ENCODE assay signal across 10 cellular contexts in genomic region chr20:36975085-36975829, GRCh38.
DNase-seq lines count a peak whose midpoint lies in the region; ATAC-seq and FAIRE-seq lines count a peak whose summit lies in the region.
"Had no signal": no experiment of that assay in that cellular context is flagged by ENCODE, and none has a peak within 500 bp of the region (broad histone marks: within the 10 kb centered on the region; RNA-seq: fewer than 3 reads in every experiment).

No MANE protein-coding gene starts in this region.

- FAIRE-seq in GM19239 (lab: Jason Lieb, UNC) = no peak
- FAIRE-seq: bronchial epithelial cell had no signal

- no peak for ATAC-seq in HG02973 (IDR thresholded peaks at IDR 0.05; ENCODE audit: unreplicated experiment)

- DNase-seq in GM19239 (ENCODE audit: insufficient read length, low spot score) = peak; percentile 22
- DNase-seq in T-helper 22 cell (ENCODE audit: low read depth) = peak; percentile 67
- DNase-seq in activated naive CD4-positive, alpha-beta T cell (lab: John Stamatoyannopoulos, UW) = peak; percentile 1 to 49 (median 4)
- peak in 2 of 3 experiments; percentile 31 to 35 for DNase-seq in stimulated activated CD4-positive, alpha-beta T cell treated with anti-CD3 and anti-CD28 coated beads, TNF-alpha, amount 100 ng/mL, for 4 hours (ENCODE audit: low read depth in 3 of 3)
- DNase-seq in GF-D8 (lab: John Stamatoyannopoulos, UW) = no peak
- DNase-seq in DMS 273 (lab: John Stamatoyannopoulos, UW; ENCODE audit: unreplicated experiment) = no peak
- DNase-seq in NCI-H2029 (lab: John Stamatoyannopoulos, UW) = no peak
- DNase-seq: SW 1271 had no signal

Comparison
In these comparisons a context has a peak if more than half of its experiments do, and no peak if none do; other contexts are left out.
1. DNase-seq: peak in GM19239 (single experiment), T-helper 22 cell (single experiment), activated naive CD4-positive, alpha-beta T cell (4 of 4) and stimulated activated CD4-positive, alpha-beta T cell treated with anti-CD3 and anti-CD28 coated beads, TNF-alpha, amount 100 ng/mL, for 4 hours (2 of 3); none in GF-D8 (single experiment), DMS 273 (single experiment) and NCI-H2029 (single experiment).